Comparison of ENCODE assay signal across 10 cellular contexts in the genomic region with DNA sequence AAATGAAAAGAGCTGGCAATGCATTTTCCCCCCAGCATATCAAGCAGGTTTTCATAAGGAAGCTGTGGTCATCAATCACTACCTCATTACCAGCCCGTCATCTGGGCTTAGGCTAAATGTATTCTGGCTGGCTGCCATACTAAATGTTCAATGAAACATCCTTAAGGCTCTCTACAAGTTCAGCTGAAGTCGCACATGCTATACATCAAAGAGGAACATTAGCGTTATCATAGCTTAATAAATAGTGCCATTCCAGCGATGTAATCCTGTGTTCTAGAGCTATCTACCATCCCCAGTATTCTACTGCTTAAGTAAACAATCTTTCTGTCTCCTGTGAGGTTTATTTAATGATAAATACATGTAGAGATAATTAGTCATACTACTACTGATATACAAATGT.
A peak's percentile ranks its signal among the peaks of the same experiment; 100 is the strongest.
DNase-seq lines count a peak whose midpoint lies in the region; ATAC-seq lines count a peak whose summit lies in the region.
"Had no signal": no experiment of that assay in that cellular context is flagged by ENCODE, and none has a peak within 500 bp of the region (broad histone marks: within the 10 kb centered on the region; RNA-seq: fewer than 3 reads in every experiment).

No MANE protein-coding gene starts in this region.

- H3K4me1 Mint-ChIP-seq in activated naive CD4-positive, alpha-beta T cell treated with anti-CD3 and anti-CD28 coated beads, Interleukin-2, amount 10 ng/mL, durations not matched to agents 7 days and 5 days, result no peaks in the 10 kb centered on the region

- no peak for ATAC-seq in HG03159 (IDR thresholded peaks at IDR 0.05; ENCODE audit: unreplicated experiment)

- CTCF ChIA-PET in activated naive CD4-positive, alpha-beta T cell treated with anti-CD3 and anti-CD28 coated beads, Interleukin-2, amount 10 ng/mL, durations not matched to agents 7 days and 5 days (lab: Charles Lee), result no interaction called here

- no peaks in the 10 kb centered on the region for H3K27me3 Mint-ChIP-seq in activated naive CD4-positive, alpha-beta T cell treated with anti-CD3 and anti-CD28 coated beads, Interleukin-2, amount 10 ng/mL, durations not matched to agents 7 days and 5 days

- no peak overlapping the region for H3K27ac Mint-ChIP-seq in activated naive CD4-positive, alpha-beta T cell treated with anti-CD3 and anti-CD28 coated beads, Interleukin-2, amount 10 ng/mL, durations not matched to agents 7 days and 5 days
- H3K27ac Mint-ChIP-seq: activated T-helper 1 cell treated with anti-CD3 and anti-CD28 coated beads, Interleukin-12 subunit alpha, Interleukin-12 subunit beta, Interleukin-2, Interleukin-4 antibody, amounts not matched to agents 30 ng/mL and 10 ng/mL and 1 ng/mL, durations not matched to agents 14 hours and 24 hours and 36 hours had no signal

- H3K4me3 Mint-ChIP-seq in activated naive CD4-positive, alpha-beta T cell treated with anti-CD3 and anti-CD28 coated beads, Interleukin-2, amount 10 ng/mL, durations not matched to agents 7 days and 5 days, result no peak overlapping the region
- H3K4me3 Mint-ChIP-seq: activated T-helper 1 cell treated with anti-CD3 and anti-CD28 coated beads, Interleukin-12 subunit alpha, Interleukin-12 subunit beta, Interleukin-2, Interleukin-4 antibody, amounts not matched to agents 30 ng/mL and 10 ng/mL and 1 ng/mL, durations not matched to agents 14 hours and 24 hours and 36 hours had no signal

- peaks cover 3% of the 10 kb centered on the region for H3K36me3 Mint-ChIP-seq in activated naive CD4-positive, alpha-beta T cell treated with anti-CD3 and anti-CD28 coated beads, Interleukin-2, amount 10 ng/mL, durations not matched to agents 7 days and 5 days

- in situ Hi-C loops in Caki2 (cut with HindIII; ENCODE audit: low pct_unique_long_range_greater_than_20kb, low sequenced_read_pairs), result no loop called here

- no peaks in the 10 kb centered on the region for H3K9me3 Mint-ChIP-seq in activated naive CD4-positive, alpha-beta T cell treated with anti-CD3 and anti-CD28 coated beads, Interleukin-2, amount 10 ng/mL, durations not matched to agents 7 days and 5 days
- H3K9me3 Mint-ChIP-seq: activated T-helper 1 cell treated with anti-CD3 and anti-CD28 coated beads, Interleukin-12 subunit alpha, Interleukin-12 subunit beta, Interleukin-2, Interleukin-4 antibody, amounts not matched to agents 30 ng/mL and 10 ng/mL and 1 ng/mL, durations not matched to agents 14 hours and 24 hours and 36 hours had no signal

- peak; percentile 39 for DNase-seq in Caki2 (ENCODE audit: low read depth)
- DNase-seq in NCI-H1417 treated with DMSO at 0.1 percent for 48 hours (lab: John Stamatoyannopoulos, UW), result peak; percentile 71
- peak; percentile 2 for DNase-seq in RPMI8226
- DNase-seq in glomerular endothelial cell (ENCODE audit: extremely low read depth, low read depth, low spot score), result peak; percentile 56
- no peak for DNase-seq in NCI-H146 treated with DMSO at 0.1 percent for 48 hours (lab: John Stamatoyannopoulos, UW; ENCODE audit: unreplicated experiment)
- no peak for DNase-seq in ecto neural progenitor cell (ENCODE audit: low spot score)
- DNase-seq in activated naive CD4-positive, alpha-beta T cell treated with anti-CD3 and anti-CD28 coated beads, Interleukin-2, amount 10 ng/mL, durations not matched to agents 7 days and 5 days, result no peak
- DNase-seq: glutamatergic neuron had no signal

Comparison
In these comparisons a context has a peak if more than half of its experiments do, and no peak if none do; other contexts are left out.
1. DNase-seq: peak in Caki2 (single experiment), NCI-H1417 treated with DMSO at 0.1 percent for 48 hours (single experiment), RPMI8226 (single experiment) and glomerular endothelial cell (single experiment); none in NCI-H146 treated with DMSO at 0.1 percent for 48 hours (single experiment), ecto neural progenitor cell (single experiment) and activated naive CD4-positive, alpha-beta T cell treated with anti-CD3 and anti-CD28 coated beads, Interleukin-2, amount 10 ng/mL, durations not matched to agents 7 days and 5 days (single experiment).